In genomic region chr2:27264253-27264752, GRCh38 we compare ENCODE assay signal across 1 cellular context.
TF ChIP-seq lines count a peak whose summit lies in the region.

No MANE protein-coding gene starts in this region.

TF ChIP-seq in GM12878, 131 proteins besides CTCF, POLR2A, EP300 and RAD21:
- TF ChIP-seq, protein P1, sequence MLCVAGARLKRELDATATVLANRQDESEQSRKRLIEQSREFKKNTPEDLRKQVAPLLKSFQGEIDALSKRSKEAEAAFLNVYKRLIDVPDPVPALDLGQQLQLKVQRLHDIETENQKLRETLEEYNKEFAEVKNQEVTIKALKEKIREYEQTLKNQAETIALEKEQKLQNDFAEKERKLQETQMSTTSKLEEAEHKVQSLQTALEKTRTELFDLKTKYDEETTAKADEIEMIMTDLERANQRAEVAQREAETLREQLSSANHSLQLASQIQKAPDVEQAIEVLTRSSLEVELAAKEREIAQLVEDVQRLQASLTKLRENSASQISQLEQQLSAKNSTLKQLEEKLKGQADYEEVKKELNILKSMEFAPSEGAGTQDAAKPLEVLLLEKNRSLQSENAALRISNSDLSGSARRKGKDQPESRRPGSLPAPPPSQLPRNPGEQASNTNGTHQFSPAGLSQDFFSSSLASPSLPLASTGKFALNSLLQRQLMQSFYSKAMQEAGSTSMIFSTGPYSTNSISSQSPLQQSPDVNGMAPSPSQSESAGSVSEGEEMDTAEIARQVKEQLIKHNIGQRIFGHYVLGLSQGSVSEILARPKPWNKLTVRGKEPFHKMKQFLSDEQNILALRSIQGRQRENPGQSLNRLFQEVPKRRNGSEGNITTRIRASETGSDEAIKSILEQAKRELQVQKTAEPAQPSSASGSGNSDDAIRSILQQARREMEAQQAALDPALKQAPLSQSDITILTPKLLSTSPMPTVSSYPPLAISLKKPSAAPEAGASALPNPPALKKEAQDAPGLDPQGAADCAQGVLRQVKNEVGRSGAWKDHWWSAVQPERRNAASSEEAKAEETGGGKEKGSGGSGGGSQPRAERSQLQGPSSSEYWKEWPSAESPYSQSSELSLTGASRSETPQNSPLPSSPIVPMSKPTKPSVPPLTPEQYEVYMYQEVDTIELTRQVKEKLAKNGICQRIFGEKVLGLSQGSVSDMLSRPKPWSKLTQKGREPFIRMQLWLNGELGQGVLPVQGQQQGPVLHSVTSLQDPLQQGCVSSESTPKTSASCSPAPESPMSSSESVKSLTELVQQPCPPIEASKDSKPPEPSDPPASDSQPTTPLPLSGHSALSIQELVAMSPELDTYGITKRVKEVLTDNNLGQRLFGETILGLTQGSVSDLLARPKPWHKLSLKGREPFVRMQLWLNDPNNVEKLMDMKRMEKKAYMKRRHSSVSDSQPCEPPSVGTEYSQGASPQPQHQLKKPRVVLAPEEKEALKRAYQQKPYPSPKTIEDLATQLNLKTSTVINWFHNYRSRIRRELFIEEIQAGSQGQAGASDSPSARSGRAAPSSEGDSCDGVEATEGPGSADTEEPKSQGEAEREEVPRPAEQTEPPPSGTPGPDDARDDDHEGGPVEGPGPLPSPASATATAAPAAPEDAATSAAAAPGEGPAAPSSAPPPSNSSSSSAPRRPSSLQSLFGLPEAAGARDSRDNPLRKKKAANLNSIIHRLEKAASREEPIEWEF (IDR thresholded peaks at IDR 0.05; ENCODE audit: insufficient replicate concordance, low read depth, low read length), result no peak
- no peak for TF ChIP-seq IKZF2 (IDR thresholded peaks at IDR 0.05)
- TF ChIP-seq MTA3 (IDR thresholded peaks at IDR 0.05; ENCODE audit: borderline replicate concordance, low read length), result no peak
- TF ChIP-seq BHLHE40 (IDR thresholded peaks at IDR 0.05; ENCODE audit: borderline replicate concordance in 1 of 2, low read depth in 2 of 2, low read length in 1 of 2), result peak; percentile 58 to 89; a peak in 3 of 4 replicates
- TF ChIP-seq MXI1 (IDR thresholded peaks at IDR 0.05; ENCODE audit: low read depth, low read length), result no peak
- no peak for TF ChIP-seq BACH1 (IDR thresholded peaks at IDR 0.05; ENCODE audit: borderline replicate concordance)
- TF ChIP-seq CBX3 (IDR thresholded peaks at IDR 0.05; ENCODE audit: borderline replicate concordance, low read depth), result no peak
